19 cellular contexts compared by ENCODE assay signal in genomic region chr18:48734460-48734859, GRCh38.
A peak's percentile ranks its signal among the peaks of the same experiment; 100 is the strongest.
DNase-seq lines count a peak whose midpoint lies in the region; ATAC-seq and TF ChIP-seq lines count a peak whose summit lies in the region.
"Had no signal": no experiment of that assay in that cellular context is flagged by ENCODE, and none has a peak within 500 bp of the region (broad histone marks: within the 10 kb centered on the region; RNA-seq: fewer than 3 reads in every experiment).

No MANE protein-coding gene starts in this region.

- H4K20me1 ChIP-seq in GM23248 (ENCODE audit: insufficient read depth), result no peaks in the 10 kb centered on the region

- H3K9me2 ChIP-seq in GM23248 (ENCODE audit: insufficient read depth), result no peaks in the 10 kb centered on the region

- H3K4me1 ChIP-seq in GM23248 (ENCODE audit: insufficient read depth) (peaks cover 27% of the 10 kb centered on the region), thoracic aorta (ENCODE audit: control insufficient read depth in 1 of 2, low read depth in 2 of 2) (peaks cover 25 to 48% of the 10 kb centered on the region in 2 donors), uterus (peaks cover 0 to 3% of the 10 kb centered on the region in 2 donors)
- H3K4me1 ChIP-seq: A549 had no signal

- H3K4me2 ChIP-seq in GM23248 (ENCODE audit: unreplicated experiment), result no peak overlapping the region
- H3K4me2 ChIP-seq: A549 had no signal

- H3K27ac ChIP-seq in GM23248, result peak overlapping the region; percentile 12; the same call in 1 of the 2 replicates
- H3K27ac ChIP-seq in RWPE1, result peak overlapping the region; percentile 47
- peak overlapping the region; percentile 57 to 62 for H3K27ac ChIP-seq in thoracic aorta
- H3K27ac ChIP-seq in uterus, result no peak overlapping the region
- H3K27ac ChIP-seq: A549 had no signal

- no peak overlapping the region for H3K9ac ChIP-seq in GM23248

- peaks cover 55% of the 10 kb centered on the region for H3K79me2 ChIP-seq in GM23248 (ENCODE audit: insufficient read depth)

- ATAC-seq in thoracic aorta (ENCODE audit: insufficient number of reproducible peaks, low FRiP score, low read depth), result no peak
- ATAC-seq: A549 had no signal

- TF ChIP-seq CTCF in RWPE1 (conservative IDR thresholded peaks at IDR 0.05; ENCODE audit: low read depth) (no peak), fibroblast of mammary gland (conservative IDR thresholded peaks at IDR 0.05; ENCODE audit: control insufficient read depth, insufficient read depth, low read depth, low read length) (no peak), thoracic aorta (IDR thresholded peaks at IDR 0.05) (no peak), uterus (IDR thresholded peaks at IDR 0.05) (no peak)

- H3K4me3 ChIP-seq in GM23248 (no peak overlapping the region), fibroblast of mammary gland (ENCODE audit: control insufficient read depth, low read depth, low read length) (no peak overlapping the region), thoracic aorta (no peak overlapping the region), uterus (no peak overlapping the region)
- H3K4me3 ChIP-seq: A549, MG63 had no signal

- POLR2A ChIA-PET in RWPE1 (lab: Yijun Ruan, JAX; ENCODE audit: low non-redundant PET), result no interaction called here

- intact Hi-C loops in uterus (cut with DNase I; ENCODE audit: low total_unique reads), result no loop called here

- no peak for TF ChIP-seq POLR2A in uterus (IDR thresholded peaks at IDR 0.05)

- DNase-seq in GM23248, result peak; percentile 45
- DNase-seq in RWPE1 (ENCODE audit: low spot score), result no peak
- DNase-seq in fibroblast of mammary gland (ENCODE audit: low read depth), result peak; percentile 51
- no peak for DNase-seq in thoracic aorta (ENCODE audit: low spot score)
- DNase-seq in activated effector memory CD4-positive, alpha-beta T cell treated with Interleukin-2 at 50 U/mL for 16 hours, result no peak
- DNase-seq in mesenteric fat pad (ENCODE audit: low spot score), result no peak
- no peak for DNase-seq in uterus
- DNase-seq: DMS79 treated with DMSO at 0.1 percent for 48 hours, GOT3, Karpas-422, NCI-H1417, NCI-H1694 treated with DMSO at 0.1 percent for 48 hours, NCI-H2081 treated with DMSO at 0.1 percent for 48 hours, NCI-H2171 treated with DMSO at 0.1 percent for 48 hours, NCI-H526, OCI-M1, SW 1271 had no signal

- CTCF ChIA-PET in RWPE1 (lab: Yijun Ruan, JAX), result no interaction called here

- H3F3A ChIP-seq in GM23248 (ENCODE audit: insufficient read depth), result peaks cover 13% of the 10 kb centered on the region

- H3K36me3 ChIP-seq in GM23248 (ENCODE audit: low read depth) (no peaks in the 10 kb centered on the region; the same call in 1 of the 2 replicates), thoracic aorta (no peaks in the 10 kb centered on the region), uterus (no peaks in the 10 kb centered on the region)
- H3K36me3 ChIP-seq: MG63 had no signal

- WGBS in GM23248 (ENCODE audit: low coverage in 1 of 2, low lambda C conversion rate in 2 of 2, missing lambda C conversion rate in 2 of 2), 2 experiments, result 69 to 74% methylated on average over 5 of the region's 5 CpGs

- H2AFZ ChIP-seq in GM23248, result no peak overlapping the region

- no peaks in the 10 kb centered on the region for H3K27me3 ChIP-seq in GM23248 (replicated peaks; ENCODE audit: insufficient read depth)
- H3K27me3 ChIP-seq in thoracic aorta (replicated peaks; ENCODE audit: insufficient read depth), result no peaks in the 10 kb centered on the region
- H3K27me3 ChIP-seq in uterus, result no peaks in the 10 kb centered on the region
- H3K27me3 ChIP-seq: MG63 had no signal

- H3K9me3 ChIP-seq in GM23248 (ENCODE audit: low read depth) (no peaks in the 10 kb centered on the region), thoracic aorta (no peaks in the 10 kb centered on the region), uterus (no peaks in the 10 kb centered on the region)
- H3K9me3 ChIP-seq: A549, MG63 had no signal

- in situ Hi-C loops in GM23248 (cut with MboI), result loop anchor here (25.0 kb wide), 1 partner anchor 203 kb away; no protein-coding TSS in a partner anchor

Comparison
In these comparisons a context has a peak if more than half of its experiments do, and no peak if none do; other contexts are left out.
1. DNase-seq: peak in GM23248 (single experiment) and fibroblast of mammary gland (single experiment); none in RWPE1 (single experiment), thoracic aorta (single experiment), activated effector memory CD4-positive, alpha-beta T cell treated with Interleukin-2 at 50 U/mL for 16 hours (single experiment), mesenteric fat pad (single experiment) and uterus (0 of 2).
2. H3K27ac ChIP-seq: peak in GM23248 (single experiment), RWPE1 (single experiment) and thoracic aorta (2 of 2); none in uterus (0 of 2).